9 cellular contexts compared by ENCODE assay signal in genomic region chr18:25164837-25165791, GRCh38.
DNase-seq lines count a peak whose midpoint lies in the region; ATAC-seq and TF ChIP-seq lines count a peak whose summit lies in the region.
"Had no signal": no experiment of that assay in that cellular context is flagged by ENCODE, and none has a peak within 500 bp of the region (broad histone marks: within the 10 kb centered on the region; RNA-seq: fewer than 3 reads in every experiment).

No MANE protein-coding gene starts in this region.

- intact Hi-C loops in activated T-helper 1 cell treated with anti-CD3 and anti-CD28 coated beads, Interleukin-12 subunit alpha, Interleukin-12 subunit beta, Interleukin-2, Interleukin-4 antibody, amounts not matched to agents 30 ng/mL and 10 ng/mL and 1 ng/mL, durations not matched to agents 14 hours and 24 hours and 36 hours (cut with micrococcal nuclease) = loop anchor here (10.0 kb wide), 1 partner anchor 190 kb away; the partner anchor contains the start of gene ZNF521

- H3K27me3 Mint-ChIP-seq in activated T-helper 1 cell treated with anti-CD3 and anti-CD28 coated beads, Interleukin-12 subunit alpha, Interleukin-12 subunit beta, Interleukin-2, Interleukin-4 antibody, amounts not matched to agents 30 ng/mL and 10 ng/mL and 1 ng/mL, durations not matched to agents 14 hours and 24 hours and 36 hours (ENCODE audit: insufficient read depth) = peaks cover 5% of the 10 kb centered on the region
- H3K27me3 Mint-ChIP-seq in immature natural killer cell (ENCODE audit: low read depth in 3 of 3) = no peaks in the 10 kb centered on the region

- TF ChIP-seq CTCF in tibial nerve (IDR thresholded peaks at IDR 0.05) = no peak

- H3K36me3 Mint-ChIP-seq in activated T-helper 1 cell treated with anti-CD3 and anti-CD28 coated beads, Interleukin-12 subunit alpha, Interleukin-12 subunit beta, Interleukin-2, Interleukin-4 antibody, amounts not matched to agents 30 ng/mL and 10 ng/mL and 1 ng/mL, durations not matched to agents 14 hours and 24 hours and 36 hours (ENCODE audit: low read depth) = no peaks in the 10 kb centered on the region
- peaks cover 0 to 1% (median 0%) of the 10 kb centered on the region in 3 donors for H3K36me3 Mint-ChIP-seq in immature natural killer cell

- H3K4me1 ChIP-seq in tibial nerve = peaks cover 0 to 28% (median 10%) of the 10 kb centered on the region in 4 donors

- no peak overlapping the region for H3K27ac Mint-ChIP-seq in activated T-helper 1 cell treated with anti-CD3 and anti-CD28 coated beads, Interleukin-12 subunit alpha, Interleukin-12 subunit beta, Interleukin-2, Interleukin-4 antibody, amounts not matched to agents 30 ng/mL and 10 ng/mL and 1 ng/mL, durations not matched to agents 14 hours and 24 hours and 36 hours
- H3K27ac Mint-ChIP-seq in immature natural killer cell = peak overlapping the region; percentile 75 to 90 (median 82)

- WGBS in tibial nerve, 2 donors = 5 to 12% methylated on average over 10 of the region's 10 CpGs

- no peaks in the 10 kb centered on the region for H3K9me3 Mint-ChIP-seq in activated T-helper 1 cell treated with anti-CD3 and anti-CD28 coated beads, Interleukin-12 subunit alpha, Interleukin-12 subunit beta, Interleukin-2, Interleukin-4 antibody, amounts not matched to agents 30 ng/mL and 10 ng/mL and 1 ng/mL, durations not matched to agents 14 hours and 24 hours and 36 hours
- H3K9me3 Mint-ChIP-seq in immature natural killer cell = peaks cover 0 to 6% (median 0%) of the 10 kb centered on the region in 6 donors

- peak; percentile 88 for ATAC-seq in GM19023 (IDR thresholded peaks at IDR 0.05; ENCODE audit: unreplicated experiment)
- ATAC-seq in HG03097 (IDR thresholded peaks at IDR 0.05; ENCODE audit: low FRiP score, unreplicated experiment) = peak; percentile 90
- ATAC-seq: HCT116 had no signal

- no peak for TF ChIP-seq EP300 in tibial nerve (IDR thresholded peaks at IDR 0.05)

- peak overlapping the region; percentile 70 for H3K4me3 Mint-ChIP-seq in activated T-helper 1 cell treated with anti-CD3 and anti-CD28 coated beads, Interleukin-12 subunit alpha, Interleukin-12 subunit beta, Interleukin-2, Interleukin-4 antibody, amounts not matched to agents 30 ng/mL and 10 ng/mL and 1 ng/mL, durations not matched to agents 14 hours and 24 hours and 36 hours
- H3K4me3 Mint-ChIP-seq in immature natural killer cell = peak overlapping the region; percentile 79 to 93 (median 91)

- H3K4me3 ChIP-seq in tibial nerve = peak overlapping the region; percentile 29 to 43 (median 38)

- peak overlapping the region in 2 of 4 donors; percentile 46 to 62 for H3K27ac ChIP-seq in tibial nerve

- DNase-seq in AG20443 (ENCODE audit: low spot score) (peak; percentile 48), immature natural killer cell (peak; percentile 3 to 36 (median 8)), tibial nerve (ENCODE audit: low spot score in 2 of 2) (peak in 1 of 2 donors; percentile 21), RKO (ENCODE audit: low spot score) (no peak)
- DNase-seq in activated T-helper 1 cell treated with anti-CD3 and anti-CD28 coated beads, Interleukin-12 subunit alpha, Interleukin-12 subunit beta, Interleukin-2, Interleukin-4 antibody, amounts not matched to agents 30 ng/mL and 10 ng/mL and 1 ng/mL, durations not matched to agents 14 hours and 24 hours and 36 hours (ENCODE audit: low spot score) = no peak
- no peak for DNase-seq in activated CD4-positive, alpha-beta T cell treated with anti-CD3 and anti-CD28 coated beads for 1 hour

- H3K36me3 ChIP-seq in tibial nerve = no peaks in the 10 kb centered on the region

- H3K27me3 ChIP-seq in tibial nerve = no peaks in the 10 kb centered on the region

- peaks cover 24% of the 10 kb centered on the region for H3K4me1 Mint-ChIP-seq in activated T-helper 1 cell treated with anti-CD3 and anti-CD28 coated beads, Interleukin-12 subunit alpha, Interleukin-12 subunit beta, Interleukin-2, Interleukin-4 antibody, amounts not matched to agents 30 ng/mL and 10 ng/mL and 1 ng/mL, durations not matched to agents 14 hours and 24 hours and 36 hours (ENCODE audit: low read depth)
- peaks cover 36 to 39% of the 10 kb centered on the region in 2 donors for H3K4me1 Mint-ChIP-seq in immature natural killer cell

- no peak for TF ChIP-seq POLR2A in tibial nerve (IDR thresholded peaks at IDR 0.05)

- no peaks in the 10 kb centered on the region for H3K9me3 ChIP-seq in tibial nerve

Comparison
In these comparisons a context has a peak if more than half of its experiments do, and no peak if none do; other contexts are left out.
1. DNase-seq: peak in AG20443 (single experiment) and immature natural killer cell (3 of 3); none in activated T-helper 1 cell treated with anti-CD3 and anti-CD28 coated beads, Interleukin-12 subunit alpha, Interleukin-12 subunit beta, Interleukin-2, Interleukin-4 antibody, amounts not matched to agents 30 ng/mL and 10 ng/mL and 1 ng/mL, durations not matched to agents 14 hours and 24 hours and 36 hours (single experiment), RKO (single experiment) and activated CD4-positive, alpha-beta T cell treated with anti-CD3 and anti-CD28 coated beads for 1 hour (single experiment).